9 cellular contexts compared by ENCODE assay signal in genomic region chr13:41916173-41916954, GRCh38. TPM values are rescaled to one million over a fixed set of nuclear protein-coding genes. Genes with fewer than 3 reads are reported as not detected.
A peak's percentile ranks its signal among the peaks of the same experiment; 100 is the strongest.
DNase-seq lines count a peak whose midpoint lies in the region; ATAC-seq and TF ChIP-seq lines count a peak whose summit lies in the region.
"Had no signal": no experiment of that assay in that cellular context is flagged by ENCODE, and none has a peak within 500 bp of the region (broad histone marks: within the 10 kb centered on the region; RNA-seq: fewer than 3 reads in every experiment).

No MANE protein-coding gene starts in this region.

- H3K4me1 Mint-ChIP-seq in activated CD4-positive, alpha-beta T cell treated with anti-CD3 and anti-CD28 coated beads for 36 hours: peaks cover 67% of the 10 kb centered on the region
- H3K4me1 Mint-ChIP-seq in HFFc6 (ENCODE audit: low read depth) (peaks cover 48% of the 10 kb centered on the region), chondrocyte (ENCODE audit: low read depth) (peaks cover 49% of the 10 kb centered on the region)

- TF ChIP-seq EP300 in tibial nerve (IDR thresholded peaks at IDR 0.05): no peak

- no peak for TF ChIP-seq CTCF in HFFc6 (IDR thresholded peaks at IDR 0.05)
- no peak for TF ChIP-seq CTCF in chondrocyte (IDR thresholded peaks at IDR 0.05)
- no peak for TF ChIP-seq CTCF in psoas muscle (IDR thresholded peaks at IDR 0.05)
- no peak for TF ChIP-seq CTCF in tibial nerve (IDR thresholded peaks at IDR 0.05)

- peak overlapping the region; percentile 57 for H3K4me3 Mint-ChIP-seq in activated CD4-positive, alpha-beta T cell treated with anti-CD3 and anti-CD28 coated beads for 36 hours
- H3K4me3 Mint-ChIP-seq in HFFc6 (peak overlapping the region; percentile 83), chondrocyte (ENCODE audit: unreplicated experiment) (peak overlapping the region; percentile 45)

- peaks cover 16% of the 10 kb centered on the region for H3K36me3 Mint-ChIP-seq in activated CD4-positive, alpha-beta T cell treated with anti-CD3 and anti-CD28 coated beads for 36 hours (ENCODE audit: low read depth)
- H3K36me3 Mint-ChIP-seq in HFFc6 (ENCODE audit: low read depth): peaks cover 2% of the 10 kb centered on the region
- no peaks in the 10 kb centered on the region for H3K36me3 Mint-ChIP-seq in chondrocyte (ENCODE audit: low read depth)

- H3K36me3 ChIP-seq in psoas muscle (ENCODE audit: insufficient read depth in 1 of 2, low read depth in 1 of 2): peaks cover 0 to 5% of the 10 kb centered on the region in 2 donors
- peaks cover 0 to under 1% (median 0%) of the 10 kb centered on the region in 3 donors for H3K36me3 ChIP-seq in tibial nerve

- CTCF ChIA-PET in activated CD4-positive, alpha-beta T cell treated with anti-CD3 and anti-CD28 coated beads for 36 hours (lab: Charles Lee): interaction anchor here (0.7 to 3.3 kb wide), 10 partner anchors 9 to 360 kb away, joined by 3 to 14 read pairs (median 7); no protein-coding TSS in a partner anchor

- peaks cover 64% of the 10 kb centered on the region for H3K4me1 ChIP-seq in psoas muscle
- H3K4me1 ChIP-seq in tibial nerve: peaks cover 0 to 26% (median 2%) of the 10 kb centered on the region in 4 donors

- peak; percentile 66 for ATAC-seq in activated CD4-positive, alpha-beta T cell treated with anti-CD3 and anti-CD28 coated beads for 36 hours
- ATAC-seq in psoas muscle: peak; percentile 35 to 81 (median 72)

- TF ChIP-seq POLR2A in tibial nerve (IDR thresholded peaks at IDR 0.05): no peak

- H3K9me3 ChIP-seq in psoas muscle (no peaks in the 10 kb centered on the region), tibial nerve (no peaks in the 10 kb centered on the region)

- peak overlapping the region; percentile 42 for H3K4me3 ChIP-seq in psoas muscle
- no peak overlapping the region for H3K4me3 ChIP-seq in tibial nerve

- intact Hi-C loops in activated CD4-positive, alpha-beta T cell treated with anti-CD3 and anti-CD28 coated beads for 36 hours (cut with DNase I, micrococcal nuclease): loop anchor here (1.0 to 10.0 kb wide), 12 partner anchors 15 to 739 kb away; partner anchors contain the start of genes AKAP11 (in 2 of the 2) and DGKH (in 1 of the 2)
- intact Hi-C loops in psoas muscle (cut with DNase I): loop anchor here in 1 of 2 donors (5.0 kb wide), 1 partner anchor 41 kb away; no protein-coding TSS in a partner anchor

- DNase-seq in activated CD4-positive, alpha-beta T cell treated with anti-CD3 and anti-CD28 coated beads for 36 hours: no peak
- no peak for DNase-seq in activated CD4-positive, alpha-beta T cell treated with anti-CD3 and anti-CD28 coated beads, Interleukin-2, amount 50 U/mL, for 1 hour
- peak; percentile 84 for DNase-seq in HFFc6
- peak; percentile 91 for DNase-seq in NAMALWA (ENCODE audit: low spot score)
- DNase-seq in chondrocyte (ENCODE audit: low spot score): no peak
- no peak for DNase-seq in psoas muscle
- DNase-seq in tibial nerve (ENCODE audit: low spot score in 2 of 2): no peak
- DNase-seq in D341Med (ENCODE audit: low spot score): no peak

- H3K9me3 Mint-ChIP-seq in activated CD4-positive, alpha-beta T cell treated with anti-CD3 and anti-CD28 coated beads for 36 hours (ENCODE audit: low read depth): no peaks in the 10 kb centered on the region
- H3K9me3 Mint-ChIP-seq in HFFc6 (peaks cover 2% of the 10 kb centered on the region), chondrocyte (ENCODE audit: low read depth) (no peaks in the 10 kb centered on the region)

- H3K27me3 Mint-ChIP-seq in activated CD4-positive, alpha-beta T cell treated with anti-CD3 and anti-CD28 coated beads for 36 hours: no peaks in the 10 kb centered on the region
- H3K27me3 Mint-ChIP-seq in HFFc6 (ENCODE audit: insufficient read depth): no peaks in the 10 kb centered on the region
- no peaks in the 10 kb centered on the region for H3K27me3 Mint-ChIP-seq in chondrocyte (ENCODE audit: low read depth)

- POLR2A ChIA-PET in activated CD4-positive, alpha-beta T cell treated with anti-CD3 and anti-CD28 coated beads for 36 hours (lab: Charles Lee): interaction anchor here (0.6 to 2.8 kb wide), 11 partner anchors 10 to 945 kb away, joined by 3 to 16 read pairs (median 3); partner anchors contain the start of genes DGKH and VWA8

- no peaks in the 10 kb centered on the region for H3K27me3 ChIP-seq in psoas muscle (ENCODE audit: insufficient read depth in 3 of 3, low read length in 2 of 3)
- H3K27me3 ChIP-seq in tibial nerve: no peaks in the 10 kb centered on the region

- H3K27ac ChIP-seq in psoas muscle: peak overlapping the region; percentile 71
- H3K27ac ChIP-seq in tibial nerve: no peak overlapping the region
- H3K27ac ChIP-seq: C4-2B had no signal

- WGBS in psoas muscle, 3 donors: 30 to 35% (median 35%) methylated on average over 5 of the region's 5 CpGs
- WGBS in tibial nerve, 2 donors: 39 to 48% methylated on average over 5 of the region's 5 CpGs

- peak overlapping the region; percentile 97 for H3K27ac Mint-ChIP-seq in activated CD4-positive, alpha-beta T cell treated with anti-CD3 and anti-CD28 coated beads for 36 hours
- H3K27ac Mint-ChIP-seq in HFFc6 (peak overlapping the region; percentile 83), chondrocyte (ENCODE audit: unreplicated experiment) (peak overlapping the region; percentile 91)

RNA-seq across cellular contexts. Expression of gene VWA8, which starts 44.5 kb away (rescaled TPM):
- 10 to 100 TPM; 21.7 to 26.2 TPM for total RNA-seq in activated CD4-positive, alpha-beta T cell treated with anti-CD3 and anti-CD28 coated beads for 36 hours
- total RNA-seq in HFFc6 (2021; fragmentation: NEBNext Ultra II Directional; extraction: Animal tissue kit (Norgen Biotek cat#: 25700)): 10 to 100 TPM; 11.3 to 14.7 (median 13.8) TPM
- total RNA-seq in chondrocyte: 11.1 to 15.1 TPM (median 12.2 TPM) in 3 replicates
- 10 to 100 TPM; 30.1 to 50.5 (median 41.4) TPM for total RNA-seq in psoas muscle
- polyA plus RNA-seq in psoas muscle: 10 to 100 TPM in 2 of 3 donors, 1 to 10 TPM in 1; 8.6 to 12.5 (median 12.3) TPM
- total RNA-seq in tibial nerve: 10 to 100 TPM; 20.8 to 36.9 (median 22.4) TPM

Comparison
In these comparisons a context has a peak if more than half of its experiments do, and no peak if none do; other contexts are left out.
1. DNase-seq: peak in HFFc6 (single experiment) and NAMALWA (single experiment); none in activated CD4-positive, alpha-beta T cell treated with anti-CD3 and anti-CD28 coated beads for 36 hours (single experiment), activated CD4-positive, alpha-beta T cell treated with anti-CD3 and anti-CD28 coated beads, Interleukin-2, amount 50 U/mL, for 1 hour (single experiment), chondrocyte (single experiment), psoas muscle (0 of 2), tibial nerve (0 of 2) and D341Med (single experiment).
2. Peak in every context shown above with its lines, with median percentiles within 50 percentile points of each other: H3K27ac Mint-ChIP-seq and H3K4me3 Mint-ChIP-seq.